In the genomic region with DNA sequence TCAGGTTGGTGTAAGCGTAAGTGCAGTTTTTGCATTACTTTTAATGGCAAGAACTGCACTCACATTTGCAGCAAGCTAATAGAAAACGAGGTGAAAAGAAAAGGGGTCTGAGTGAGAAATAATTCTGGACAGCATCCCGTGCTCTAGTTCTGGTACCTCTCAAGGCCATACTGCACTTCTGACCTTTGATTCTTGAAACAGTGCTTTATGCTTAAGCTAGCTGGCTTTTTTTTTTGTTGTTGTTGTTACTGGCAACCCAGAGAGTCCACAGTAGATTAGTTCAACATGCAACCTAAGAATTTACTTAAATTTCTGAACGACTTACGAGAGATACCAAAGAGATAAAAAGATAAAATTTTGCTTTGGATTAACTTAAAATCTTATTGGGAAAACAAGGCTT, we compare ENCODE assay signal across 22 cellular contexts.
DNase-seq lines count a peak whose midpoint lies in the region; ATAC-seq, FAIRE-seq and TF ChIP-seq lines count a peak whose summit lies in the region.
"Had no signal": no experiment of that assay in that cellular context is flagged by ENCODE, and none has a peak within 500 bp of the region (broad histone marks: within the 10 kb centered on the region; RNA-seq: fewer than 3 reads in every experiment).

No MANE protein-coding gene starts in this region.

- no peak for TF ChIP-seq CTCF in GM23338 (conservative IDR thresholded peaks at IDR 0.05; ENCODE audit: low read depth in 2 of 2)

- H3K27me3 Mint-ChIP-seq in GM23338 (ENCODE audit: insufficient read depth, low read depth, poor library complexity), result no peaks in the 10 kb centered on the region

- H3K4me2 ChIP-seq in GM23338, result no peak overlapping the region

- H2AFZ ChIP-seq in GM23338, result 0 out of 2 replicates have a peak overlapping the region, but pooled peaks have one; percentile 0

- peaks cover 17% of the 10 kb centered on the region; the same call in 2 of the 3 replicates for H3K4me1 Mint-ChIP-seq in GM23338
- H3K4me1 Mint-ChIP-seq: CD14-positive monocyte had no signal

- H3K27ac ChIP-seq in GM23338 (ENCODE audit: low read depth) (no peak overlapping the region), small intestine (ENCODE audit: low read depth in 1 of 2, low read length in 1 of 2) (no peak overlapping the region)

- no peaks in the 10 kb centered on the region for H3K9me3 ChIP-seq in small intestine (ENCODE audit: control insufficient read depth, low read depth)
- H3K9me3 ChIP-seq: BE2C had no signal

- intact Hi-C loops in left colon (cut with DNase I, micrococcal nuclease), result loop anchor here in 1 of 2 donors (10.0 kb wide), 1 partner anchor 458 kb away; no protein-coding TSS in a partner anchor

- FAIRE-seq in small intestine (lab: Jason Lieb, UNC), result no peak
- FAIRE-seq: A204.1, D721Med, G401.6, GM12891, H1, HTR-8/SVneo had no signal

- H3K4me3 Mint-ChIP-seq in GM23338, result no peak overlapping the region
- H3K4me3 Mint-ChIP-seq: CD14-positive monocyte; CD8-positive, alpha-beta T cell; HFFc6 had no signal

- ATAC-seq in GM23338 (no peak), HG03378 (IDR thresholded peaks at IDR 0.05; ENCODE audit: unreplicated experiment) (no peak), left colon (no peak)
- ATAC-seq: CD8-positive, alpha-beta T cell had no signal

- H3K36me3 ChIP-seq in GM23338 (ENCODE audit: insufficient read depth) (no peaks in the 10 kb centered on the region), small intestine (ENCODE audit: control insufficient read depth in 2 of 2, insufficient read depth in 2 of 2, low read length in 2 of 2) (no peaks in the 10 kb centered on the region)
- H3K36me3 ChIP-seq: BE2C had no signal

- no peaks in the 10 kb centered on the region for H3F3A ChIP-seq in GM23338 (replicated peaks; ENCODE audit: low read depth)

- no peaks in the 10 kb centered on the region for H3K79me2 ChIP-seq in GM23338 (replicated peaks; ENCODE audit: insufficient read depth)

- H3K9me2 ChIP-seq in GM23338 (ENCODE audit: insufficient read depth), result no peaks in the 10 kb centered on the region

- H4K20me1 ChIP-seq in GM23338 (replicated peaks; ENCODE audit: insufficient read depth), result no peaks in the 10 kb centered on the region

- 32 to 65% (median 36%) methylated on average over 5 of the region's 5 CpGs for WGBS in small intestine, 3 donors

- no peak overlapping the region for H3K27ac Mint-ChIP-seq in GM23338
- H3K27ac Mint-ChIP-seq: CD14-positive monocyte; CD8-positive, alpha-beta T cell; HFFc6 had no signal

- no peak overlapping the region for H3K4me3 ChIP-seq in GM23338
- no peak overlapping the region for H3K4me3 ChIP-seq in small intestine (ENCODE audit: low read depth in 1 of 2, low read length in 2 of 2)

- peaks cover 4% of the 10 kb centered on the region for H3K9me3 Mint-ChIP-seq in GM23338
- H3K9me3 Mint-ChIP-seq: CD14-positive monocyte; CD8-positive, alpha-beta T cell; HFFc6 had no signal

- DNase-seq in GM23338 (ENCODE audit: low spot score) (no peak), amniotic epithelial cell (ENCODE audit: low read depth) (peak; percentile 49), fibroblast of peridontal ligament (ENCODE audit: extremely low read depth) (peak; percentile 12), small intestine (peak; percentile 4), nucleus accumbens (lab: John Stamatoyannopoulos, UW) (no peak), left colon (no peak)
- DNase-seq: BE2C; CD8-positive, alpha-beta T cell; COR-L47; DMS153; DMS79 treated with DMSO at 0.1 percent for 48 hours; EL; HCEC 1CT; HFFc6 had no signal

- no peaks in the 10 kb centered on the region for H3K36me3 Mint-ChIP-seq in GM23338 (ENCODE audit: low read depth)
- H3K36me3 Mint-ChIP-seq: CD14-positive monocyte; CD8-positive, alpha-beta T cell had no signal

- no peaks in the 10 kb centered on the region for H3K27me3 ChIP-seq in GM23338 (ENCODE audit: insufficient read depth)
- no peaks in the 10 kb centered on the region for H3K27me3 ChIP-seq in small intestine (ENCODE audit: control insufficient read depth in 2 of 2, insufficient read depth in 2 of 2, low read length in 2 of 2)
- H3K27me3 ChIP-seq: BE2C had no signal

- H3K4me1 ChIP-seq in GM23338 (ENCODE audit: insufficient read depth), result no peaks in the 10 kb centered on the region
- H3K4me1 ChIP-seq in small intestine (ENCODE audit: control insufficient read depth in 2 of 2, insufficient read depth in 1 of 2, low read depth in 1 of 2, low read length in 1 of 2), result no peaks in the 10 kb centered on the region
- H3K4me1 ChIP-seq: BE2C had no signal

TF ChIP-seq in GM23338, 12 proteins besides CTCF, POLR2A, EP300 and RAD21 (continues in another document):
- TF ChIP-seq EZH2 (IDR thresholded peaks at IDR 0.05; ENCODE audit: low read depth, unreplicated experiment), result no peak
- no peak for TF ChIP-seq EZH2phosphoT487 (IDR thresholded peaks at IDR 0.05; ENCODE audit: unreplicated experiment)
- no peak for TF ChIP-seq ZNF331 (CRISPR knock-in tag; IDR thresholded peaks at IDR 0.05; ENCODE audit: low read depth)
- TF ChIP-seq POLR2AphosphoS5 (IDR thresholded peaks at IDR 0.05; ENCODE audit: low read depth), result no peak
- TF ChIP-seq JUNB (IDR thresholded peaks at IDR 0.05; ENCODE audit: unreplicated experiment), result no peak
- no peak for TF ChIP-seq STAT1 (IDR thresholded peaks at IDR 0.05; ENCODE audit: unreplicated experiment)
- TF ChIP-seq ETS1 (IDR thresholded peaks at IDR 0.05), result no peak
- TF ChIP-seq ZNF114 (CRISPR knock-in tag; IDR thresholded peaks at IDR 0.05), result no peak
- TF ChIP-seq NANOG (IDR thresholded peaks at IDR 0.05; ENCODE audit: borderline replicate concordance), result no peak
- TF ChIP-seq, protein P1, sequence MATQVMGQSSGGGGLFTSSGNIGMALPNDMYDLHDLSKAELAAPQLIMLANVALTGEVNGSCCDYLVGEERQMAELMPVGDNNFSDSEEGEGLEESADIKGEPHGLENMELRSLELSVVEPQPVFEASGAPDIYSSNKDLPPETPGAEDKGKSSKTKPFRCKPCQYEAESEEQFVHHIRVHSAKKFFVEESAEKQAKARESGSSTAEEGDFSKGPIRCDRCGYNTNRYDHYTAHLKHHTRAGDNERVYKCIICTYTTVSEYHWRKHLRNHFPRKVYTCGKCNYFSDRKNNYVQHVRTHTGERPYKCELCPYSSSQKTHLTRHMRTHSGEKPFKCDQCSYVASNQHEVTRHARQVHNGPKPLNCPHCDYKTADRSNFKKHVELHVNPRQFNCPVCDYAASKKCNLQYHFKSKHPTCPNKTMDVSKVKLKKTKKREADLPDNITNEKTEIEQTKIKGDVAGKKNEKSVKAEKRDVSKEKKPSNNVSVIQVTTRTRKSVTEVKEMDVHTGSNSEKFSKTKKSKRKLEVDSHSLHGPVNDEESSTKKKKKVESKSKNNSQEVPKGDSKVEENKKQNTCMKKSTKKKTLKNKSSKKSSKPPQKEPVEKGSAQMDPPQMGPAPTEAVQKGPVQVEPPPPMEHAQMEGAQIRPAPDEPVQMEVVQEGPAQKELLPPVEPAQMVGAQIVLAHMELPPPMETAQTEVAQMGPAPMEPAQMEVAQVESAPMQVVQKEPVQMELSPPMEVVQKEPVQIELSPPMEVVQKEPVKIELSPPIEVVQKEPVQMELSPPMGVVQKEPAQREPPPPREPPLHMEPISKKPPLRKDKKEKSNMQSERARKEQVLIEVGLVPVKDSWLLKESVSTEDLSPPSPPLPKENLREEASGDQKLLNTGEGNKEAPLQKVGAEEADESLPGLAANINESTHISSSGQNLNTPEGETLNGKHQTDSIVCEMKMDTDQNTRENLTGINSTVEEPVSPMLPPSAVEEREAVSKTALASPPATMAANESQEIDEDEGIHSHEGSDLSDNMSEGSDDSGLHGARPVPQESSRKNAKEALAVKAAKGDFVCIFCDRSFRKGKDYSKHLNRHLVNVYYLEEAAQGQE (IDR thresholded peaks at IDR 0.05; ENCODE audit: unreplicated experiment), result no peak
- TF ChIP-seq CREB1 (CRISPR knock-in tag; IDR thresholded peaks at IDR 0.05; ENCODE audit: low read depth), result no peak

Comparison
In these comparisons a context has a peak if more than half of its experiments do, and no peak if none do; other contexts are left out.
1. DNase-seq: peak in amniotic epithelial cell (single experiment), fibroblast of peridontal ligament (single experiment) and small intestine (single experiment); none in GM23338 (single experiment), nucleus accumbens (0 of 56) and left colon (0 of 2).